Comparison of ENCODE assay signal across 18 cellular contexts in genomic region chr10:23535381-23535780, GRCh38.
DNase-seq lines count a peak whose midpoint lies in the region; ATAC-seq and TF ChIP-seq lines count a peak whose summit lies in the region.
"Had no signal": no experiment of that assay in that cellular context is flagged by ENCODE, and none has a peak within 500 bp of the region (broad histone marks: within the 10 kb centered on the region; RNA-seq: fewer than 3 reads in every experiment).

No MANE protein-coding gene starts in this region.

- H2AK5ac ChIP-seq in mesendoderm (ENCODE audit: low read length): no peak overlapping the region

- intact Hi-C loops in thyroid gland (cut with DNase I): no loop called here

- no peaks in the 10 kb centered on the region for H3K9me3 Mint-ChIP-seq in activated CD4-positive, alpha-beta memory T cell treated with anti-CD3 and anti-CD28 coated beads, Interleukin-2, amount 10 ng/mL, durations not matched to agents 7 days and 5 days
- H3K9me3 Mint-ChIP-seq: natural killer cell had no signal

- H3K27ac ChIP-seq in Karpas-422 (ENCODE audit: low read length) (no peak overlapping the region), mesendoderm (ENCODE audit: low read depth, low read length) (no peak overlapping the region), thyroid gland (no peak overlapping the region)
- H3K27ac ChIP-seq: 22Rv1, adrenal gland, gastroesophageal sphincter, prostate gland had no signal

- no peaks in the 10 kb centered on the region for H3K36me3 ChIP-seq in Karpas-422 (ENCODE audit: insufficient read depth, low read length)
- H3K36me3 ChIP-seq in mesendoderm (ENCODE audit: control insufficient read depth, insufficient read depth, low read length): no peaks in the 10 kb centered on the region
- H3K36me3 ChIP-seq in thyroid gland: no peaks in the 10 kb centered on the region
- H3K36me3 ChIP-seq: adrenal gland, gastroesophageal sphincter, prostate gland had no signal

- H3K4me3 ChIP-seq in Karpas-422 (ENCODE audit: low read length) (no peak overlapping the region), mesendoderm (ENCODE audit: low read length) (no peak overlapping the region), thyroid gland (replicated peaks in 1 of 3) (no peak overlapping the region)
- H3K4me3 ChIP-seq: adrenal gland, gastroesophageal sphincter, prostate gland had no signal

- no peaks in the 10 kb centered on the region for H3K79me2 ChIP-seq in Karpas-422 (ENCODE audit: low read length)
- no peaks in the 10 kb centered on the region for H3K79me2 ChIP-seq in mesendoderm (ENCODE audit: control insufficient read depth, insufficient read depth, low read length)

- H3K18ac ChIP-seq in mesendoderm (ENCODE audit: low read length): no peak overlapping the region

- no peak overlapping the region for H3K4me3 Mint-ChIP-seq in activated CD4-positive, alpha-beta memory T cell treated with anti-CD3 and anti-CD28 coated beads, Interleukin-2, amount 10 ng/mL, durations not matched to agents 7 days and 5 days
- H3K4me3 Mint-ChIP-seq: natural killer cell had no signal

- no peaks in the 10 kb centered on the region for H3K9me2 ChIP-seq in Karpas-422 (replicated peaks; ENCODE audit: insufficient read depth, low read length)

- no peak overlapping the region for H3K9ac ChIP-seq in Karpas-422 (ENCODE audit: low read length)
- H3K9ac ChIP-seq in mesendoderm (ENCODE audit: low read length): no peak overlapping the region

- CTCF ChIA-PET in activated CD4-positive, alpha-beta memory T cell treated with anti-CD3 and anti-CD28 coated beads, Interleukin-2, amount 10 ng/mL, durations not matched to agents 7 days and 5 days (lab: Charles Lee): interaction anchor here (0.9 kb wide), 1 partner anchor 9 kb away, joined by 3 read pairs; no protein-coding TSS in a partner anchor

- no peak overlapping the region for H2BK15ac ChIP-seq in mesendoderm (replicated peaks; ENCODE audit: low read depth)

- H3K79me1 ChIP-seq in mesendoderm (ENCODE audit: low read length): no peaks in the 10 kb centered on the region

- ATAC-seq in HG03520 (IDR thresholded peaks at IDR 0.05; ENCODE audit: unreplicated experiment): no peak
- ATAC-seq: gastroesophageal sphincter, natural killer cell had no signal

- no peaks in the 10 kb centered on the region for H3K36me3 Mint-ChIP-seq in activated CD4-positive, alpha-beta memory T cell treated with anti-CD3 and anti-CD28 coated beads, Interleukin-2, amount 10 ng/mL, durations not matched to agents 7 days and 5 days (ENCODE audit: low read depth)
- H3K36me3 Mint-ChIP-seq: natural killer cell had no signal

- WGBS in mesendoderm (ENCODE audit: extremely low coverage, insufficient coverage, low lambda C conversion rate): no CpG with 5 or more reads among the region's 1 CpG
- 68 to 78% methylated on average over 1 of the region's 1 CpG for WGBS in thyroid gland, 2 donors

- no peak overlapping the region for H2AFZ ChIP-seq in Karpas-422 (ENCODE audit: low read length)

- no peaks in the 10 kb centered on the region for H3K4me1 ChIP-seq in Karpas-422 (ENCODE audit: low read length)
- no peaks in the 10 kb centered on the region for H3K4me1 ChIP-seq in mesendoderm (ENCODE audit: control insufficient read depth, low read depth, low read length)
- H3K4me1 ChIP-seq in thyroid gland: no peaks in the 10 kb centered on the region
- H3K4me1 ChIP-seq: gastroesophageal sphincter, prostate gland had no signal

- H3K9me3 ChIP-seq in Karpas-422 (ENCODE audit: low read length) (no peaks in the 10 kb centered on the region), thyroid gland (no peaks in the 10 kb centered on the region)
- H3K9me3 ChIP-seq: adrenal gland, gastroesophageal sphincter, prostate gland had no signal

- POLR2A ChIA-PET in activated CD4-positive, alpha-beta memory T cell treated with anti-CD3 and anti-CD28 coated beads, Interleukin-2, amount 10 ng/mL, durations not matched to agents 7 days and 5 days (lab: Charles Lee): no interaction called here

- peaks cover 6% of the 10 kb centered on the region for H3K4me1 Mint-ChIP-seq in activated CD4-positive, alpha-beta memory T cell treated with anti-CD3 and anti-CD28 coated beads, Interleukin-2, amount 10 ng/mL, durations not matched to agents 7 days and 5 days

- H3K4me2 ChIP-seq in Karpas-422 (ENCODE audit: low read depth, low read length, poor library complexity, severe bottlenecking) (no peak overlapping the region), mesendoderm (ENCODE audit: low read length) (no peak overlapping the region)

- no peak for TF ChIP-seq POLR2A in thyroid gland (IDR thresholded peaks at IDR 0.05)

- H3K4ac ChIP-seq in mesendoderm (ENCODE audit: low read depth, low read length): no peak overlapping the region

- no peak overlapping the region for H4K5ac ChIP-seq in mesendoderm (ENCODE audit: low read length)

- H2BK5ac ChIP-seq in mesendoderm (ENCODE audit: low read length): no peak overlapping the region

- H3K27me3 ChIP-seq in Karpas-422 (ENCODE audit: low read length): no peaks in the 10 kb centered on the region
- H3K27me3 ChIP-seq in mesendoderm (ENCODE audit: insufficient read depth, low read length, poor library complexity): no peaks in the 10 kb centered on the region
- no peaks in the 10 kb centered on the region for H3K27me3 ChIP-seq in thyroid gland
- H3K27me3 ChIP-seq: adrenal gland, gastroesophageal sphincter had no signal

- no peak overlapping the region for H2BK120ac ChIP-seq in mesendoderm (ENCODE audit: low read depth, low read length)

- no peak overlapping the region for H4K8ac ChIP-seq in mesendoderm (ENCODE audit: low read depth, low read length)

- DNase-seq in DMS53 (lab: John Stamatoyannopoulos, UW): peak; percentile 47
- no peak for DNase-seq in DMS53 treated with DMSO at 0.1 percent for 48 hours (lab: John Stamatoyannopoulos, UW; ENCODE audit: unreplicated experiment)
- peak; percentile 45 for DNase-seq in Karpas-422
- peak; percentile 6 for DNase-seq in SW480 (ENCODE audit: low spot score)
- DNase-seq in mesendoderm: peak; percentile 11
- no peak for DNase-seq in activated CD4-positive, alpha-beta memory T cell treated with anti-CD3 and anti-CD28 coated beads, Interleukin-2, amount 10 ng/mL, durations not matched to agents 7 days and 5 days
- no peak for DNase-seq in thyroid gland
- DNase-seq: adrenal gland, C1 segment of cervical spinal cord, cerebellar nuclear complex, natural killer cell, NCI-H1092 treated with DMSO at 0.1 percent for 48 hours, Right ventricle myocardium superior, substantia nigra had no signal

- no peak overlapping the region for H3K23ac ChIP-seq in mesendoderm (ENCODE audit: low read length)

- H3K27ac Mint-ChIP-seq in activated CD4-positive, alpha-beta memory T cell treated with anti-CD3 and anti-CD28 coated beads, Interleukin-2, amount 10 ng/mL, durations not matched to agents 7 days and 5 days: no peak overlapping the region
- H3K27ac Mint-ChIP-seq: natural killer cell had no signal

- peaks cover 22% of the 10 kb centered on the region for H3K27me3 Mint-ChIP-seq in activated CD4-positive, alpha-beta memory T cell treated with anti-CD3 and anti-CD28 coated beads, Interleukin-2, amount 10 ng/mL, durations not matched to agents 7 days and 5 days

- no peaks in the 10 kb centered on the region for H4K20me1 ChIP-seq in Karpas-422 (ENCODE audit: insufficient read depth, low read depth, low read length)

- H3K56ac ChIP-seq in mesendoderm (ENCODE audit: low read length): no peak overlapping the region

- no peak for TF ChIP-seq CTCF in thyroid gland (IDR thresholded peaks at IDR 0.05)

Comparison
In these comparisons a context has a peak if more than half of its experiments do, and no peak if none do; other contexts are left out.
1. DNase-seq: peak in DMS53 (single experiment), Karpas-422 (single experiment), SW480 (single experiment) and mesendoderm (single experiment); none in DMS53 treated with DMSO at 0.1 percent for 48 hours (single experiment), activated CD4-positive, alpha-beta memory T cell treated with anti-CD3 and anti-CD28 coated beads, Interleukin-2, amount 10 ng/mL, durations not matched to agents 7 days and 5 days (single experiment) and thyroid gland (0 of 2).